ENCODE assay signal across 22 cellular contexts in the genomic region with DNA sequence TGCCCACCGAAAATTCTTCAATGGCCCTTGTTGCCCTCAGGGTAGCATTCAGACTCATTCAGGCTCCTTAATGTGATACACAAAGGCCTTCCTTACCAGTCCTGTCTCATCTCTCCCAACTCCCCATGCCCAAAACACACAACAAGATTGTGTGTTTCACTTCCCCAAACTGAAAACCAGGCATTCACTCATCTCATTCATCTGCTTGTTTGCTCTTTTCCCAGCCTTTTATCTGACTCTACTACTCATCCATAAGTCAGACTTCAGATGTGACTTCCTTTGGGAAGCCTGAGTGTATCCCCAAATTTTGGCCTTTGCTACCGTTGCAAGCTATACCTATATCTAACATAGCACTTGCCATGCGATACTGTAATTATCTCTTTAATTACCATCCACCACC. TPM values are rescaled to one million over a fixed set of nuclear protein-coding genes. Genes with fewer than 3 reads are reported as not detected.
DNase-seq lines count a peak whose midpoint lies in the region; ATAC-seq, FAIRE-seq and TF ChIP-seq lines count a peak whose summit lies in the region.
"Had no signal": no experiment of that assay in that cellular context is flagged by ENCODE, and none has a peak within 500 bp of the region (broad histone marks: within the 10 kb centered on the region; RNA-seq: fewer than 3 reads in every experiment).

No MANE protein-coding gene starts in this region.

- FAIRE-seq in GM12891 (lab: Jason Lieb, UNC), result peak; percentile 67

- no peak for ATAC-seq in naive B cell (ENCODE audit: low read depth in 2 of 2)
- ATAC-seq: activated CD8-positive, alpha-beta memory T cell treated with anti-CD3 and anti-CD28 coated beads, Interleukin-2, amount 10 ng/mL, durations not matched to agents 7 days and 5 days; left lobe of liver had no signal

- H3K9me3 ChIP-seq in tibial artery, result no peaks in the 10 kb centered on the region
- H3K9me3 ChIP-seq: esophagus muscularis mucosa, ovary had no signal

- H3K27ac Mint-ChIP-seq in IgD-negative memory B cell (peak overlapping the region; percentile 49 to 83 (median 59)), naive B cell (peak overlapping the region; percentile 86 to 97 (median 94))
- H3K27ac Mint-ChIP-seq: activated CD8-positive, alpha-beta memory T cell treated with anti-CD3 and anti-CD28 coated beads, Interleukin-2, amount 10 ng/mL, durations not matched to agents 7 days and 5 days had no signal

- H3K9me3 Mint-ChIP-seq in IgD-negative memory B cell (no peaks in the 10 kb centered on the region), naive B cell (no peaks in the 10 kb centered on the region)

- no peak for TF ChIP-seq CTCF in tibial artery (IDR thresholded peaks at IDR 0.05)

- no peak overlapping the region for H3K4me3 ChIP-seq in tibial artery
- H3K4me3 ChIP-seq: esophagus muscularis mucosa, GM23248, ovary, PC-9, SK-N-MC had no signal

- H3K4me3 Mint-ChIP-seq in IgD-negative memory B cell (peak overlapping the region in 3 of 4 donors; percentile 3 to 67 (median 46)), naive B cell (peak overlapping the region in 7 of 8 donors; percentile 14 to 72 (median 48))
- H3K4me3 Mint-ChIP-seq: activated CD8-positive, alpha-beta memory T cell treated with anti-CD3 and anti-CD28 coated beads, Interleukin-2, amount 10 ng/mL, durations not matched to agents 7 days and 5 days had no signal

- intact Hi-C loops in tibial artery (cut with DNase I; ENCODE audit: low total_unique reads), result no loop called here

- H3K36me3 Mint-ChIP-seq in IgD-negative memory B cell (peaks cover 6% of the 10 kb centered on the region), naive B cell (no peaks in the 10 kb centered on the region)

- TF ChIP-seq POLR2A in GM12891 (IDR thresholded peaks at IDR 0.05; ENCODE audit: low read depth, low read length), result no peak

- H3K36me3 ChIP-seq in tibial artery, result no peaks in the 10 kb centered on the region
- H3K36me3 ChIP-seq: esophagus muscularis mucosa, ovary had no signal

- H3K4me1 Mint-ChIP-seq in IgD-negative memory B cell (peaks cover 41 to 55% (median 45%) of the 10 kb centered on the region in 3 donors), naive B cell (peaks cover 53 to 78% (median 64%) of the 10 kb centered on the region in 3 donors)

- no peaks in the 10 kb centered on the region for H3K27me3 Mint-ChIP-seq in IgD-negative memory B cell
- H3K27me3 Mint-ChIP-seq in naive B cell, result no peaks in the 10 kb centered on the region
- H3K27me3 Mint-ChIP-seq: activated CD8-positive, alpha-beta memory T cell treated with anti-CD3 and anti-CD28 coated beads, Interleukin-2, amount 10 ng/mL, durations not matched to agents 7 days and 5 days had no signal

- H3K27me3 ChIP-seq in tibial artery, result no peaks in the 10 kb centered on the region
- H3K27me3 ChIP-seq: esophagus muscularis mucosa, ovary had no signal

- H3K27ac ChIP-seq in tibial artery, result no peak overlapping the region
- H3K27ac ChIP-seq: esophagus muscularis mucosa, GM23248, ovary, PC-9, SK-N-MC had no signal

- H3K4me1 ChIP-seq in tibial artery, result no peaks in the 10 kb centered on the region
- H3K4me1 ChIP-seq: esophagus muscularis mucosa had no signal

- DNase-seq in GM12891 (ENCODE audit: insufficient read length, low spot score), result no peak
- DNase-seq in RPMI8226, result peak; percentile 60
- DNase-seq in naive B cell, result peak; percentile 24
- DNase-seq in cerebellum (ENCODE audit: low spot score), result no peak
- no peak for DNase-seq in activated T-cell treated with anti-CD3 and anti-CD28 coated beads for 4 hours
- DNase-seq in tibial artery, result no peak
- no peak for DNase-seq in NCI-H2171 (lab: John Stamatoyannopoulos, UW)
- DNase-seq: activated CD8-positive, alpha-beta memory T cell treated with anti-CD3 and anti-CD28 coated beads, Interleukin-2, amount 10 ng/mL, durations not matched to agents 7 days and 5 days; activated effector memory CD4-positive, alpha-beta T cell treated with Interleukin-2 at 50 U/mL for 16 hours; amniotic stem cell; caudate nucleus; DMS 273 treated with DMSO at 0.1 percent for 48 hours; GM23248; NCI-H1092; NCI-H2081 treated with DMSO at 0.1 percent for 48 hours; NCI-H524; ovary; PC-9 had no signal

TF ChIP-seq in GM12891, 5 proteins besides CTCF, POLR2A, EP300 and RAD21:
- TF ChIP-seq POLR2AphosphoS5 (IDR thresholded peaks at IDR 0.05; ENCODE audit: low read depth, low read length) (no peak), SPI1 (IDR thresholded peaks at IDR 0.05; ENCODE audit: low read depth, low read length) (peak; percentile 93)

RNA-seq across cellular contexts. Expression of a gene that starts 9.7 kb away (rescaled TPM):
- polyA plus RNA-seq in GM12891 (2012; ENCODE audit: low read depth, missing spikeins), result 1.4 TPM
- polyA plus RNA-seq in IgD-negative memory B cell, result 11.2 TPM
- 10 to 100 TPM; 14.8 to 24.4 (median 20.7) TPM for polyA plus RNA-seq in naive B cell (ENCODE audit: low read depth in 6 of 6)
- 104 TPM for total RNA-seq in cerebellum

Comparison
In these comparisons a context has a peak if more than half of its experiments do, and no peak if none do; other contexts are left out.
1. DNase-seq: peak in RPMI8226 (single experiment) and naive B cell (single experiment); none in GM12891 (single experiment), cerebellum (single experiment), activated T-cell treated with anti-CD3 and anti-CD28 coated beads for 4 hours (single experiment), tibial artery (0 of 2) and NCI-H2171 (single experiment).